ENCODE assay signal across 20 cellular contexts in the genomic region with DNA sequence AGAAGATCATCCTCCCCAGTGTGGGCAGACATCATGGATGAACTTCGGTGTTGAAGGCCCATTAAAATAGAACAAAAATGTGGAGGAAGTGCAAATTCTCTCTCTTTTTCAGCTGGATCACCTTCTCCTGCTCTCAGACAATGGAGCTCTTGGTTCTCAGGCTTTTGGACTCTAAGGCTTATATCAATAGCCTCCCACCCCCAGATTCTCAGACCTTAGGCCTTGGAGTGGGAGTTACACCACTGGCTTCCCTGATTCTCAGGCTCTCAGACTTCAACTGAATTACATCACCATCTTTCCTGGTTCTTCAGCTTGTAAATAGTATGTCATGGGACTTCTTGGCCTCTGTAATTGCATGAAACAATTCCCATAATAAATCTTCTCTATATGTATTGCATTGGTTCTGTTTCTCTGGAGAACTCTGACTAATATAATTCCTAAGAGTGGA. TPM values are rescaled to one million over a fixed set of nuclear protein-coding genes. Genes with fewer than 3 reads are reported as not detected.
DNase-seq lines count a peak whose midpoint lies in the region; ATAC-seq and TF ChIP-seq lines count a peak whose summit lies in the region.
"Had no signal": no experiment of that assay in that cellular context is flagged by ENCODE, and none has a peak within 500 bp of the region (broad histone marks: within the 10 kb centered on the region; RNA-seq: fewer than 3 reads in every experiment).

No MANE protein-coding gene starts in this region.

- H2BK120ac ChIP-seq in mesenchymal stem cell (ENCODE audit: low read depth, low read length): no peak overlapping the region

- H3K4me3 ChIP-seq in HEK293 (ENCODE audit: low read depth, low read length) (no peak overlapping the region), colonic mucosa (no peak overlapping the region), mesenchymal stem cell (ENCODE audit: insufficient read depth in 1 of 2, low read depth in 1 of 2, low read length in 2 of 2) (no peak overlapping the region)
- H3K4me3 ChIP-seq: ovary, upper lobe of left lung had no signal

- no peak overlapping the region for H3K4me3 Mint-ChIP-seq in stimulated activated naive CD8-positive, alpha-beta T cell treated with anti-CD3 and anti-CD28 coated beads, Interleukin-15, amount 100 ng/mL, for 72 hours
- H3K4me3 Mint-ChIP-seq: CD8-positive, alpha-beta T cell; T-helper 1 cell treated with Interleukin-12 subunit alpha and Interleukin-12 subunit beta and Interleukin-4 antibody, amounts not matched to agents 30 μg/mL and 1 μg/mL, for 36 hours had no signal

- WGBS in mesenchymal stem cell: 100% methylated on average over 1 of the region's 1 CpG

- H2BK15ac ChIP-seq in mesenchymal stem cell (ENCODE audit: low read depth, poor library complexity, severe bottlenecking): no peak overlapping the region

- no peak overlapping the region for H2BK5ac ChIP-seq in mesenchymal stem cell (ENCODE audit: low read depth, low read length, poor library complexity, severe bottlenecking)

- H3K36me3 ChIP-seq in HEK293 (ENCODE audit: control insufficient read depth in 2 of 2, insufficient read depth in 1 of 2, low read length in 2 of 2) (no peaks in the 10 kb centered on the region), colonic mucosa (no peaks in the 10 kb centered on the region), mesenchymal stem cell (ENCODE audit: control insufficient read depth in 1 of 2, insufficient read depth in 2 of 2, low read depth in 1 of 2, low read length in 2 of 2) (no peaks in the 10 kb centered on the region)
- H3K36me3 ChIP-seq: ovary, upper lobe of left lung had no signal

- peaks cover 12% of the 10 kb centered on the region for H3K27me3 Mint-ChIP-seq in stimulated activated naive CD8-positive, alpha-beta T cell treated with anti-CD3 and anti-CD28 coated beads, Interleukin-15, amount 100 ng/mL, for 72 hours

- no peak overlapping the region for H3K4me2 ChIP-seq in mesenchymal stem cell (ENCODE audit: low read length, poor library complexity, severe bottlenecking)

- H3K23ac ChIP-seq in mesenchymal stem cell (ENCODE audit: low read length in 2 of 2): no peak overlapping the region

- H2AK5ac ChIP-seq in mesenchymal stem cell (ENCODE audit: low read length, severe bottlenecking): no peak overlapping the region

- no peak overlapping the region for H2BK12ac ChIP-seq in mesenchymal stem cell (ENCODE audit: low read length in 2 of 2)

- H3K27ac ChIP-seq in HEK293 (ENCODE audit: extremely low read depth, low read depth, low read length) (no peak overlapping the region), colonic mucosa (peak overlapping the region; percentile 36), mesenchymal stem cell (ENCODE audit: low read length, poor library complexity, severe bottlenecking) (no peak overlapping the region)
- H3K27ac ChIP-seq: ovary, upper lobe of left lung had no signal

- no peak overlapping the region for H2AFZ ChIP-seq in mesenchymal stem cell (ENCODE audit: low read depth, low read length)

- H3K4me1 ChIP-seq in HEK293 (ENCODE audit: control insufficient read depth, insufficient read depth, low read length) (peaks cover 5% of the 10 kb centered on the region; the same call in 1 of the 2 replicates), colonic mucosa (no peaks in the 10 kb centered on the region), mesenchymal stem cell (ENCODE audit: control insufficient read depth, insufficient read depth, low read depth, low read length) (peaks cover 8% of the 10 kb centered on the region)

- H3K14ac ChIP-seq in mesenchymal stem cell (ENCODE audit: low read length in 2 of 2): no peak overlapping the region

- no peaks in the 10 kb centered on the region for H3K9me3 ChIP-seq in HEK293 (ENCODE audit: control insufficient read depth, insufficient read depth, low read depth, low read length)
- no peaks in the 10 kb centered on the region for H3K9me3 ChIP-seq in colonic mucosa
- H3K9me3 ChIP-seq in mesenchymal stem cell (ENCODE audit: control insufficient read depth, low read length): no peaks in the 10 kb centered on the region
- H3K9me3 ChIP-seq: ovary, upper lobe of left lung had no signal

- peaks cover 0 to 6% of the 10 kb centered on the region in 2 donors for H3K36me3 Mint-ChIP-seq in activated naive CD4-positive, alpha-beta T cell treated with anti-CD3 and anti-CD28 coated beads, Interleukin-2, amount 50 U/mL, for 72 hours
- H3K36me3 Mint-ChIP-seq: CD8-positive, alpha-beta T cell had no signal

- no peak overlapping the region for H3K27ac Mint-ChIP-seq in stimulated activated naive CD8-positive, alpha-beta T cell treated with anti-CD3 and anti-CD28 coated beads, Interleukin-15, amount 100 ng/mL, for 72 hours
- H3K27ac Mint-ChIP-seq in activated naive CD4-positive, alpha-beta T cell treated with anti-CD3 and anti-CD28 coated beads, Interleukin-2, amount 50 U/mL, for 72 hours: no peak overlapping the region
- H3K27ac Mint-ChIP-seq: activated T-helper 2 cell treated with anti-CD3 and anti-CD28 coated beads, Interferon-gamma antibody, Interleukin-2, Interleukin-4, amounts not matched to agents 10 μg/mL and 5 μg/mL and 100 μg/mL, durations not matched to agents 14 hours and 24 hours and 36 hours; CD8-positive, alpha-beta T cell; T-helper 1 cell treated with Interleukin-12 subunit alpha and Interleukin-12 subunit beta and Interleukin-4 antibody, amounts not matched to agents 30 μg/mL and 1 μg/mL, for 36 hours had no signal

- CTCF ChIA-PET in HEK293 (lab: Yijun Ruan, JAX): no interaction called here

- H3K79me1 ChIP-seq in mesenchymal stem cell (replicated peaks; ENCODE audit: low read length, poor library complexity, severe bottlenecking): no peaks in the 10 kb centered on the region

- H3K4me1 Mint-ChIP-seq in stimulated activated naive CD8-positive, alpha-beta T cell treated with anti-CD3 and anti-CD28 coated beads, Interleukin-15, amount 100 ng/mL, for 72 hours: peaks cover 39% of the 10 kb centered on the region

- POLR2A ChIA-PET in HEK293 (lab: Yijun Ruan, JAX): no interaction called here

- H3K4ac ChIP-seq in mesenchymal stem cell (ENCODE audit: low read depth in 1 of 2, low read length in 2 of 2): no peak overlapping the region

- H4K91ac ChIP-seq in mesenchymal stem cell (ENCODE audit: low read length): no peak overlapping the region

- TF ChIP-seq CTCF in HEK293 (tag by site-specific recombination; IDR thresholded peaks at IDR 0.05) (no peak), colonic mucosa (IDR thresholded peaks at IDR 0.05) (no peak)

- no peaks in the 10 kb centered on the region for H3K9me3 Mint-ChIP-seq in stimulated activated naive CD8-positive, alpha-beta T cell treated with anti-CD3 and anti-CD28 coated beads, Interleukin-15, amount 100 ng/mL, for 72 hours
- no peaks in the 10 kb centered on the region for H3K9me3 Mint-ChIP-seq in activated naive CD4-positive, alpha-beta T cell treated with anti-CD3 and anti-CD28 coated beads, Interleukin-2, amount 50 U/mL, for 72 hours
- H3K9me3 Mint-ChIP-seq: CD8-positive, alpha-beta T cell; T-helper 1 cell treated with Interleukin-12 subunit alpha and Interleukin-12 subunit beta and Interleukin-4 antibody, amounts not matched to agents 30 μg/mL and 1 μg/mL, for 36 hours had no signal

- ATAC-seq in stimulated activated naive CD8-positive, alpha-beta T cell treated with anti-CD3 and anti-CD28 coated beads, Interleukin-15, amount 100 ng/mL, for 72 hours: no peak
- ATAC-seq in activated naive CD4-positive, alpha-beta T cell treated with anti-CD3 and anti-CD28 coated beads, Interleukin-2, amount 50 U/mL, for 72 hours: no peak
- ATAC-seq in GM21786 (IDR thresholded peaks at IDR 0.05; ENCODE audit: unreplicated experiment): no peak
- ATAC-seq: CD8-positive, alpha-beta T cell; left cardiac atrium had no signal

- H3K27me3 ChIP-seq in colonic mucosa: no peaks in the 10 kb centered on the region
- H3K27me3 ChIP-seq in mesenchymal stem cell (ENCODE audit: control insufficient read depth in 1 of 2, insufficient read depth in 1 of 2, low read length in 2 of 2): no peaks in the 10 kb centered on the region
- H3K27me3 ChIP-seq: ovary, upper lobe of left lung had no signal

- intact Hi-C loops in colonic mucosa (cut with DNase I): no loop called here

- H3K18ac ChIP-seq in mesenchymal stem cell (ENCODE audit: low read depth in 1 of 2, low read length in 2 of 2): peak overlapping the region in 1 of 2 experiments; percentile 3

- no peak overlapping the region for H4K8ac ChIP-seq in mesenchymal stem cell (ENCODE audit: low read length)

- H3K9ac ChIP-seq in colonic mucosa (ENCODE audit: low read depth in 2 of 2, low read length in 2 of 2) (no peak overlapping the region), mesenchymal stem cell (ENCODE audit: low read length) (peak overlapping the region; percentile 58)

- peak; percentile 34 for DNase-seq in A172 (ENCODE audit: low spot score)
- no peak for DNase-seq in colonic mucosa
- DNase-seq in mesenchymal stem cell: peak; percentile 98
- no peak for DNase-seq in stimulated activated naive CD8-positive, alpha-beta T cell treated with anti-CD3 and anti-CD28 coated beads, Interleukin-15, amount 100 ng/mL, for 72 hours
- DNase-seq in AG08396 (ENCODE audit: low spot score): no peak
- DNase-seq in activated naive CD4-positive, alpha-beta T cell treated with anti-CD3 and anti-CD28 coated beads, Interleukin-2, amount 50 U/mL, for 72 hours (ENCODE audit: low spot score in 2 of 2): no peak
- DNase-seq: 8988T; CD8-positive, alpha-beta T cell; H7; hippocampal formation; left cardiac atrium; NCI-H1694 treated with DMSO at 0.1 percent for 48 hours; NCI-H510A; ovary; Right ventricle myocardium superior; upper lobe of left lung had no signal

RNA-seq across cellular contexts. Expression of a gene that starts 36.6 kb away (rescaled TPM):
- total RNA-seq in A172 (2014; rRNA removed; shearing (Covaris generic)): 66.3 and 81.6 TPM in 2 replicates
- 10 to 100 TPM; 67.4 to 76.0 TPM for total RNA-seq in colonic mucosa
- 50.4 TPM for polyA plus RNA-seq in mesenchymal stem cell (2013, experiment 1 of 2)
- polyA plus RNA-seq in mesenchymal stem cell (2013, experiment 2 of 2): 52.6 TPM
- 10 to 100 TPM; 40.1 to 70.1 TPM for total RNA-seq in activated naive CD4-positive, alpha-beta T cell treated with anti-CD3 and anti-CD28 coated beads, Interleukin-2, amount 50 U/mL, for 72 hours

RNA-seq across cellular contexts. Expression of a gene that starts 37.2 kb away (rescaled TPM):
- 149 and 200 TPM in 2 replicates for total RNA-seq in A172 (2014; rRNA removed; shearing (Covaris generic))
- total RNA-seq in colonic mucosa: 100 to 1,000 TPM; 307 to 310 TPM
- 511 TPM for polyA plus RNA-seq in mesenchymal stem cell (2013, experiment 1 of 2)
- polyA plus RNA-seq in mesenchymal stem cell (2013, experiment 2 of 2): 515 TPM
- total RNA-seq in activated naive CD4-positive, alpha-beta T cell treated with anti-CD3 and anti-CD28 coated beads, Interleukin-2, amount 50 U/mL, for 72 hours: 100 to 1,000 TPM; 147 to 374 TPM

Comparison
In these comparisons a context has a peak if more than half of its experiments do, and no peak if none do; other contexts are left out.
1. DNase-seq: peak in A172 (single experiment) and mesenchymal stem cell (single experiment); none in colonic mucosa (single experiment), stimulated activated naive CD8-positive, alpha-beta T cell treated with anti-CD3 and anti-CD28 coated beads, Interleukin-15, amount 100 ng/mL, for 72 hours (0 of 2), AG08396 (single experiment) and activated naive CD4-positive, alpha-beta T cell treated with anti-CD3 and anti-CD28 coated beads, Interleukin-2, amount 50 U/mL, for 72 hours (0 of 2).